Comparison of ENCODE assay signal across 27 cellular contexts in the genomic region with DNA sequence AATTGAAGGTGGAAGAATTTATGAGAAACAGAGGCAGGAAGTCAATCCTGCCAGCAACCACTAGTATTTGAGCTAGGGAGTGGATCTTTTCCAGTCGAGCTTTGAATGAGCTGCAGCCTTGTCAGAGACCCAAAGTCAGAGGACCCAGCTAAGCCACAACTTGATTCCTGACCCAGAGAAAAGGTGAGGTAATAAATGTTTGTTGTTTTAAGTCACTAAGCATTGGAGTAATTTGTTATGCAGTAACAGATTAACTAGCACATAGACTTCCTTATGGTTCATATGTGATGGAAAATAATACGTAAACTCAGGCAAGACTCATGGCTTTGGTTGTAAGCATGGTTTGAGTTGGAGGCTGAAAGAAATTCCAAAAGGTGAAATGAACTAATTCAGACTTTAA. TPM values are rescaled to one million over a fixed set of nuclear protein-coding genes. Genes with fewer than 3 reads are reported as not detected.
DNase-seq lines count a peak whose midpoint lies in the region; ATAC-seq, FAIRE-seq and TF ChIP-seq lines count a peak whose summit lies in the region.
"Had no signal": no experiment of that assay in that cellular context is flagged by ENCODE, and none has a peak within 500 bp of the region (broad histone marks: within the 10 kb centered on the region; RNA-seq: fewer than 3 reads in every experiment).

No MANE protein-coding gene starts in this region.

- H3K27ac Mint-ChIP-seq in type B pancreatic cell, result peak overlapping the region; percentile 97
- H3K27ac Mint-ChIP-seq: activated B cell treated with CpG ODN at 0.5 μM for 24 hours; activated naive CD8-positive, alpha-beta T cell; activated T-helper 1 cell treated with anti-CD3 and anti-CD28 coated beads, Interleukin-12 subunit alpha, Interleukin-12 subunit beta, Interleukin-2, Interleukin-4 antibody, amounts not matched to agents 30 ng/mL and 10 ng/mL and 1 ng/mL, durations not matched to agents 14 hours and 24 hours and 36 hours; stimulated activated effector memory CD8-positive, alpha-beta T cell treated with anti-CD3 and anti-CD28 coated beads, Interleukin-12 subunit alpha, Interleukin-12 subunit beta, amount 100 ng/mL, for 72 hours had no signal

- no peaks in the 10 kb centered on the region for H4K20me1 ChIP-seq in PC-3 (ENCODE audit: low read length)

- no peaks in the 10 kb centered on the region for H3K27me3 Mint-ChIP-seq in type B pancreatic cell
- H3K27me3 Mint-ChIP-seq: activated naive CD8-positive, alpha-beta T cell; CD4-positive, CD25-positive, alpha-beta regulatory T cell had no signal

- peaks cover 23% of the 10 kb centered on the region for H3K36me3 Mint-ChIP-seq in type B pancreatic cell
- H3K36me3 Mint-ChIP-seq: activated naive CD8-positive, alpha-beta T cell; CD4-positive, CD25-positive, alpha-beta regulatory T cell; stimulated activated effector memory CD8-positive, alpha-beta T cell treated with anti-CD3 and anti-CD28 coated beads, Interleukin-12 subunit alpha, Interleukin-12 subunit beta, amount 100 ng/mL, for 72 hours had no signal

- intact Hi-C loops in PC-3 (cut with micrococcal nuclease), result no loop called here

- H3K4me3 ChIP-seq in PC-3 (ENCODE audit: low read length) (no peak overlapping the region), bronchial epithelial cell (ENCODE audit: low read depth, low read length) (no peak overlapping the region), kidney epithelial cell (ENCODE audit: low read depth, low read length) (no peak overlapping the region)
- H3K4me3 ChIP-seq: GM12878, prostate gland, sigmoid colon had no signal

- DNase-seq in PC-3, result no peak
- DNase-seq in bronchial epithelial cell (ENCODE audit: low read depth), result peak; percentile 44
- peak; percentile 79 for DNase-seq in kidney epithelial cell (ENCODE audit: low read depth)
- DNase-seq in type B pancreatic cell (ENCODE audit: extremely low spot score, unreplicated experiment), result no peak
- DNase-seq in UCSD-AML1 (lab: John Stamatoyannopoulos, UW; ENCODE audit: unreplicated experiment), result no peak
- no peak for DNase-seq in SHP77 treated with DMSO at 0.1 percent for 48 hours (lab: John Stamatoyannopoulos, UW)
- DNase-seq in NCI-H1694 treated with DMSO at 0.1 percent for 48 hours (lab: John Stamatoyannopoulos, UW), result no peak
- DNase-seq: activated B cell treated with CpG ODN at 0.5 μM for 24 hours; activated CD4-positive, alpha-beta T cell treated with anti-CD3 and anti-CD28 coated beads, Interleukin-2, amount 50 U/mL, for 1 hour; aorta; CD4-positive, CD25-positive, alpha-beta regulatory T cell; cerebellar nuclear complex; head of caudate nucleus; Karpas-422; left colon; NCI-H146; NCI-H2171 treated with DMSO at 0.1 percent for 48 hours; NCI-H524 treated with DMSO at 0.1 percent for 48 hours; SHP77; sigmoid colon; stimulated activated CD4-positive, alpha-beta T cell treated with anti-CD3 and anti-CD28 coated beads, Interleukin-4, amount 100 ng/mL, for 24 hours had no signal

- no peaks in the 10 kb centered on the region for H3K9me3 ChIP-seq in PC-3 (ENCODE audit: low read length)
- H3K9me3 ChIP-seq: neutrophil, prostate gland, sigmoid colon had no signal

- BruUV-seq in PC-3 (replicated peaks; lab: Mats Ljungman, UMichigan), result no TSS peak

- ATAC-seq in PC-3, result no peak
- ATAC-seq: GM12878; left colon; stimulated activated effector memory CD8-positive, alpha-beta T cell treated with anti-CD3 and anti-CD28 coated beads, Interleukin-12 subunit alpha, Interleukin-12 subunit beta, amount 100 ng/mL, for 72 hours had no signal

- peaks cover 6% of the 10 kb centered on the region; the same call in 1 of the 2 replicates for H3K36me3 ChIP-seq in PC-3 (ENCODE audit: low read depth, low read length)
- H3K36me3 ChIP-seq in bronchial epithelial cell (ENCODE audit: control insufficient read depth, insufficient read depth, low read length), result peaks cover 2% of the 10 kb centered on the region
- H3K36me3 ChIP-seq in kidney epithelial cell (ENCODE audit: control insufficient read depth, insufficient read depth, low read length), result no peaks in the 10 kb centered on the region
- H3K36me3 ChIP-seq: neutrophil, prostate gland, sigmoid colon had no signal

- FAIRE-seq in bronchial epithelial cell (lab: Jason Lieb, UNC), result peak; percentile 13
- FAIRE-seq: GM12878 had no signal

- H3K4me3 Mint-ChIP-seq in type B pancreatic cell, result no peak overlapping the region
- H3K4me3 Mint-ChIP-seq: activated B cell treated with CpG ODN at 0.5 μM for 24 hours; activated naive CD8-positive, alpha-beta T cell; activated T-helper 1 cell treated with anti-CD3 and anti-CD28 coated beads, Interleukin-12 subunit alpha, Interleukin-12 subunit beta, Interleukin-2, Interleukin-4 antibody, amounts not matched to agents 30 ng/mL and 10 ng/mL and 1 ng/mL, durations not matched to agents 14 hours and 24 hours and 36 hours; CD4-positive, CD25-positive, alpha-beta regulatory T cell; stimulated activated effector memory CD8-positive, alpha-beta T cell treated with anti-CD3 and anti-CD28 coated beads, Interleukin-12 subunit alpha, Interleukin-12 subunit beta, amount 100 ng/mL, for 72 hours had no signal

- no peaks in the 10 kb centered on the region for H3F3A ChIP-seq in PC-3 (ENCODE audit: low read length, unreplicated experiment)

- H3K27me3 ChIP-seq in PC-3 (ENCODE audit: low read length) (no peaks in the 10 kb centered on the region), bronchial epithelial cell (ENCODE audit: control insufficient read depth, insufficient read depth, low read length) (no peaks in the 10 kb centered on the region), kidney epithelial cell (ENCODE audit: control insufficient read depth, insufficient read depth, low read length) (no peaks in the 10 kb centered on the region)
- H3K27me3 ChIP-seq: neutrophil, sigmoid colon had no signal

- CTCF ChIA-PET in PC-3 (lab: Charles Lee), result no interaction called here

- no peak for TF ChIP-seq CTCF in PC-3 (conservative IDR thresholded peaks at IDR 0.05; ENCODE audit: low read depth, low read length)
- TF ChIP-seq CTCF in bronchial epithelial cell (IDR thresholded peaks at IDR 0.05; ENCODE audit: insufficient read depth, low read length, severe bottlenecking), result no peak
- TF ChIP-seq CTCF in kidney epithelial cell (IDR thresholded peaks at IDR 0.05; ENCODE audit: insufficient read depth, low read length, poor library complexity, severe bottlenecking), result no peak
- no peak for TF ChIP-seq CTCF in type B pancreatic cell (conservative IDR thresholded peaks at IDR 0.05)

- H3K4me2 ChIP-seq in PC-3 (ENCODE audit: low read length), result peak overlapping the region; percentile 51

- POLR2A ChIA-PET in PC-3 (lab: Charles Lee; ENCODE audit: unreplicated experiment), result interaction anchor here (0.6 kb wide), 1 partner anchor 24 kb away, joined by 4 read pairs; no protein-coding TSS in a partner anchor

- H3K4me1 ChIP-seq in PC-3 (ENCODE audit: insufficient read depth, low read length), result peaks cover 15% of the 10 kb centered on the region
- H3K4me1 ChIP-seq: prostate gland, sigmoid colon had no signal

- no peaks in the 10 kb centered on the region; the same call in 1 of the 2 replicates for H3K9me2 ChIP-seq in PC-3 (replicated peaks; ENCODE audit: low read length)

- peaks cover 22% of the 10 kb centered on the region for H3K4me1 Mint-ChIP-seq in type B pancreatic cell (ENCODE audit: unreplicated experiment)
- H3K4me1 Mint-ChIP-seq: activated B cell treated with CpG ODN at 0.5 μM for 24 hours; CD4-positive, CD25-positive, alpha-beta regulatory T cell; stimulated activated effector memory CD8-positive, alpha-beta T cell treated with anti-CD3 and anti-CD28 coated beads, Interleukin-12 subunit alpha, Interleukin-12 subunit beta, amount 100 ng/mL, for 72 hours had no signal

- no peak overlapping the region for H3K27ac ChIP-seq in PC-3 (ENCODE audit: low read length)
- H3K27ac ChIP-seq: neutrophil, prostate gland, sigmoid colon had no signal

- H3K79me2 ChIP-seq in PC-3 (ENCODE audit: low read length), result no peaks in the 10 kb centered on the region

- H3K9me3 Mint-ChIP-seq in type B pancreatic cell, result peaks cover 4% of the 10 kb centered on the region
- H3K9me3 Mint-ChIP-seq: activated T-helper 1 cell treated with anti-CD3 and anti-CD28 coated beads, Interleukin-12 subunit alpha, Interleukin-12 subunit beta, Interleukin-2, Interleukin-4 antibody, amounts not matched to agents 30 ng/mL and 10 ng/mL and 1 ng/mL, durations not matched to agents 14 hours and 24 hours and 36 hours; stimulated activated effector memory CD8-positive, alpha-beta T cell treated with anti-CD3 and anti-CD28 coated beads, Interleukin-12 subunit alpha, Interleukin-12 subunit beta, amount 100 ng/mL, for 72 hours had no signal

- no peak overlapping the region for H2AFZ ChIP-seq in PC-3 (ENCODE audit: low read length)

- no peak overlapping the region for H3K9ac ChIP-seq in PC-3 (ENCODE audit: low read length)

RNA-seq across cellular contexts. Expression of a gene that starts 21.6 kb away (rescaled TPM):
- 52.0 and 59.6 TPM in 2 replicates for total RNA-seq in PC-3 (2014; rRNA removed)
- total RNA-seq in bronchial epithelial cell, result 113 and 227 TPM in 2 replicates
- total RNA-seq in kidney epithelial cell, result 35.8 and 40.7 TPM in 2 replicates
- total RNA-seq in type B pancreatic cell (ENCODE audit: low replicate concordance), result 92.5 and 344 TPM in 2 replicates
- total RNA-seq: activated B cell treated with CpG ODN at 0.5 μM for 24 hours; activated T-helper 1 cell treated with anti-CD3 and anti-CD28 coated beads, Interleukin-12 subunit alpha, Interleukin-12 subunit beta, Interleukin-2, Interleukin-4 antibody, amounts not matched to agents 30 ng/mL and 10 ng/mL and 1 ng/mL, durations not matched to agents 14 hours and 24 hours and 36 hours; CD4-positive, CD25-positive, alpha-beta regulatory T cell had no signal

Comparison
In these comparisons a context has a peak if more than half of its experiments do, and no peak if none do; other contexts are left out.
1. DNase-seq: peak in bronchial epithelial cell (single experiment) and kidney epithelial cell (single experiment); none in PC-3 (single experiment), type B pancreatic cell (single experiment), UCSD-AML1 (single experiment), SHP77 treated with DMSO at 0.1 percent for 48 hours (single experiment) and NCI-H1694 treated with DMSO at 0.1 percent for 48 hours (single experiment).